1 cellular context compared by ENCODE assay signal in the genomic region with DNA sequence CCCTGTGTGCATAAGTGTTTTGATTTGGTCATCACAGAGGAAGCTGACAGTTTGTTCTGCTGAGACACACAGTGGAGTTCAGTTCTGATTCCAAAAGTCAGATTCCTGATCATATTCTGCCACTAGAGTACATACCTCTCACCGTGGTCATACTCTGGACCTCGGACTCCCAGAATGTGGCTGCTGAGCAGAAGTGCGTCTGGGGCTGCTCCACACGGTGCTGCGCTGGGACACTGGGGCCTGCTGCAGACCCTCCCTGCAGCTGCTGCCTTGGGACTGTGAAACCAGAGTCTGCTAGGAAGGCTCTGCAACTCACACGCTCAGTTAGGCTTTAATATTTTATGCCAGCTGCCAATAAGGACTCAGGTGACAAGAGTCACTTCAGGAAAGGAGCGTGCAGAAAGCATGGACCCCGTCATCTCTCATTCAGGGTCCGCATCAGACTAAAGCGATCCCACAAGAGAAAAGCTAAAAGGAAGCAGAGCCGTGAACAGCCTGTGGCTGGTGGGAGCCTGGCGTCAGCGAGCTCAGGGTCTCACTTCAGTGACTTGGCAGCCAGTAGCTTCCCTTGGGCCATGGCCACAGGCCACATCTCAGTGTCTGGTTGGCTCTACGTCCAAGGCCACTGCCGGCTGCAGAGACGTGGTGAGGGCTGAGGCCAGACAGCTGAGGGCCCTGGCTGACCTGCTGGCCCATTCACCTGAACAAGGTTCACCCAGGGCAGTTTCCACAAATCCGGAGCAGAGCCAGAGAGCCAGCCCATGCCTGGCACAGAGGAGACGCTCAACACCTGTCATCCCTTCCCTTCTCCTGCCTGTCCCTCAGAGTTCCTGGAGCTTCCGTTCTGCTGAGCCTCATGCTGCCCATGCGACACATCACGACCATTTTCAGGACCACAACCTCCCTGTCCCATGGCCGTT.
TF ChIP-seq lines count a peak whose summit lies in the region.

No MANE protein-coding gene starts in this region.

TF ChIP-seq in HepG2, 621 proteins besides CTCF, POLR2A, EP300 and RAD21 (continued from another document and continues in another):
- TF ChIP-seq, protein P1, sequence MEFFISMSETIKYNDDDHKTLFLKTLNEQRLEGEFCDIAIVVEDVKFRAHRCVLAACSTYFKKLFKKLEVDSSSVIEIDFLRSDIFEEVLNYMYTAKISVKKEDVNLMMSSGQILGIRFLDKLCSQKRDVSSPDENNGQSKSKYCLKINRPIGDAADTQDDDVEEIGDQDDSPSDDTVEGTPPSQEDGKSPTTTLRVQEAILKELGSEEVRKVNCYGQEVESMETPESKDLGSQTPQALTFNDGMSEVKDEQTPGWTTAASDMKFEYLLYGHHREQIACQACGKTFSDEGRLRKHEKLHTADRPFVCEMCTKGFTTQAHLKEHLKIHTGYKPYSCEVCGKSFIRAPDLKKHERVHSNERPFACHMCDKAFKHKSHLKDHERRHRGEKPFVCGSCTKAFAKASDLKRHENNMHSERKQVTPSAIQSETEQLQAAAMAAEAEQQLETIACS (CRISPR knock-in tag; IDR thresholded peaks at IDR 0.05) = peak; percentile 59
- TF ChIP-seq ZNF713 (CRISPR knock-in tag; IDR thresholded peaks at IDR 0.05) = peak; percentile 90; the same call in 1 of the 2 replicates
- TF ChIP-seq ZFP37 (CRISPR knock-in tag; IDR thresholded peaks at IDR 0.05; ENCODE audit: borderline replicate concordance) = peak; percentile 87; the same call in 1 of the 2 replicates
- no peak for TF ChIP-seq E2F5 (CRISPR knock-in tag; conservative IDR thresholded peaks at IDR 0.05)
- no peak for TF ChIP-seq GABPA (IDR thresholded peaks at IDR 0.05; ENCODE audit: low read depth, low read length)
- TF ChIP-seq GABPA (CRISPR knock-in tag; IDR thresholded peaks at IDR 0.05; ENCODE audit: low read depth) = 0 out of 2 replicates have a peak, but pooled peaks have one; percentile 23
- TF ChIP-seq, protein P2, sequence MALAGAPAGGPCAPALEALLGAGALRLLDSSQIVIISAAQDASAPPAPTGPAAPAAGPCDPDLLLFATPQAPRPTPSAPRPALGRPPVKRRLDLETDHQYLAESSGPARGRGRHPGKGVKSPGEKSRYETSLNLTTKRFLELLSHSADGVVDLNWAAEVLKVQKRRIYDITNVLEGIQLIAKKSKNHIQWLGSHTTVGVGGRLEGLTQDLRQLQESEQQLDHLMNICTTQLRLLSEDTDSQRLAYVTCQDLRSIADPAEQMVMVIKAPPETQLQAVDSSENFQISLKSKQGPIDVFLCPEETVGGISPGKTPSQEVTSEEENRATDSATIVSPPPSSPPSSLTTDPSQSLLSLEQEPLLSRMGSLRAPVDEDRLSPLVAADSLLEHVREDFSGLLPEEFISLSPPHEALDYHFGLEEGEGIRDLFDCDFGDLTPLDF (CRISPR knock-in tag; IDR thresholded peaks at IDR 0.05) = no peak
- no peak for TF ChIP-seq CERS6 (CRISPR knock-in tag; IDR thresholded peaks at IDR 0.05)
- TF ChIP-seq, protein P3, sequence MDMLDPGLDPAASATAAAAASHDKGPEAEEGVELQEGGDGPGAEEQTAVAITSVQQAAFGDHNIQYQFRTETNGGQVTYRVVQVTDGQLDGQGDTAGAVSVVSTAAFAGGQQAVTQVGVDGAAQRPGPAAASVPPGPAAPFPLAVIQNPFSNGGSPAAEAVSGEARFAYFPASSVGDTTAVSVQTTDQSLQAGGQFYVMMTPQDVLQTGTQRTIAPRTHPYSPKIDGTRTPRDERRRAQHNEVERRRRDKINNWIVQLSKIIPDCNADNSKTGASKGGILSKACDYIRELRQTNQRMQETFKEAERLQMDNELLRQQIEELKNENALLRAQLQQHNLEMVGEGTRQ (IDR thresholded peaks at IDR 0.05; ENCODE audit: low read depth, low read length) = no peak
- TF ChIP-seq, protein P3 (CRISPR knock-in tag; IDR thresholded peaks at IDR 0.05; ENCODE audit: borderline replicate concordance) = 0 out of 2 replicates have a peak, but pooled peaks have one; percentile 45
- no peak for TF ChIP-seq ZNF256 (CRISPR knock-in tag; conservative IDR thresholded peaks at IDR 0.05)
- no peak for TF ChIP-seq AHR (CRISPR knock-in tag; IDR thresholded peaks at IDR 0.05)
- peak; percentile 79 for TF ChIP-seq FOSL2 (CRISPR knock-in tag; IDR thresholded peaks at IDR 0.05)
- TF ChIP-seq YEATS2 (CRISPR knock-in tag; IDR thresholded peaks at IDR 0.05; ENCODE audit: borderline replicate concordance) = no peak
- TF ChIP-seq ZBTB44 (CRISPR knock-in tag; IDR thresholded peaks at IDR 0.05) = no peak
- TF ChIP-seq JDP2 (CRISPR knock-in tag; IDR thresholded peaks at IDR 0.05; ENCODE audit: borderline replicate concordance) = no peak
- TF ChIP-seq POLR2AphosphoS5 (IDR thresholded peaks at IDR 0.05; ENCODE audit: low read depth, low read length) = no peak
- TF ChIP-seq, protein P4, sequence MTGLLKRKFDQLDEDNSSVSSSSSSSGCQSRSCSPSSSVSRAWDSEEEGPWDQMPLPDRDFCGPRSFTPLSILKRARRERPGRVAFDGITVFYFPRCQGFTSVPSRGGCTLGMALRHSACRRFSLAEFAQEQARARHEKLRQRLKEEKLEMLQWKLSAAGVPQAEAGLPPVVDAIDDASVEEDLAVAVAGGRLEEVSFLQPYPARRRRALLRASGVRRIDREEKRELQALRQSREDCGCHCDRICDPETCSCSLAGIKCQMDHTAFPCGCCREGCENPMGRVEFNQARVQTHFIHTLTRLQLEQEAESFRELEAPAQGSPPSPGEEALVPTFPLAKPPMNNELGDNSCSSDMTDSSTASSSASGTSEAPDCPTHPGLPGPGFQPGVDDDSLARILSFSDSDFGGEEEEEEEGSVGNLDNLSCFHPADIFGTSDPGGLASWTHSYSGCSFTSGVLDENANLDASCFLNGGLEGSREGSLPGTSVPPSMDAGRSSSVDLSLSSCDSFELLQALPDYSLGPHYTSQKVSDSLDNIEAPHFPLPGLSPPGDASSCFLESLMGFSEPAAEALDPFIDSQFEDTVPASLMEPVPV (CRISPR knock-in tag; IDR thresholded peaks at IDR 0.05) = peak; percentile 94
- no peak for TF ChIP-seq PBX3 (CRISPR knock-in tag; IDR thresholded peaks at IDR 0.05; ENCODE audit: borderline replicate concordance)
- peak; percentile 86; the same call in 1 of the 2 replicates for TF ChIP-seq GZF1 (CRISPR knock-in tag; IDR thresholded peaks at IDR 0.05)
- peak; percentile 81 for TF ChIP-seq ZNF709 (CRISPR knock-in tag; IDR thresholded peaks at IDR 0.05)
- no peak for TF ChIP-seq TGIF2 (CRISPR knock-in tag; IDR thresholded peaks at IDR 0.05)
- TF ChIP-seq UBTF (CRISPR knock-in tag; IDR thresholded peaks at IDR 0.05) = peak; percentile 99
- TF ChIP-seq ATF7-NPFF (CRISPR knock-in tag; IDR thresholded peaks at IDR 0.05; ENCODE audit: low read depth) = peak; percentile 73; the same call in 1 of the 2 replicates
- TF ChIP-seq, protein P5, sequence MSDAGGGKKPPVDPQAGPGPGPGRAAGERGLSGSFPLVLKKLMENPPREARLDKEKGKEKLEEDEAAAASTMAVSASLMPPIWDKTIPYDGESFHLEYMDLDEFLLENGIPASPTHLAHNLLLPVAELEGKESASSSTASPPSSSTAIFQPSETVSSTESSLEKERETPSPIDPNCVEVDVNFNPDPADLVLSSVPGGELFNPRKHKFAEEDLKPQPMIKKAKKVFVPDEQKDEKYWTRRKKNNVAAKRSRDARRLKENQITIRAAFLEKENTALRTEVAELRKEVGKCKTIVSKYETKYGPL (CRISPR knock-in tag; IDR thresholded peaks at IDR 0.05) = no peak
- no peak; the same call in 1 of the 2 replicates for TF ChIP-seq ZKSCAN1 (IDR thresholded peaks at IDR 0.05; ENCODE audit: low read length)
- TF ChIP-seq FOXM1 (CRISPR knock-in tag; IDR thresholded peaks at IDR 0.05) = no peak
- peak; percentile 89; the same call in 1 of the 2 replicates for TF ChIP-seq HES4 (CRISPR knock-in tag; IDR thresholded peaks at IDR 0.05; ENCODE audit: borderline replicate concordance)
- peak; percentile 58 for TF ChIP-seq RCOR2 (CRISPR knock-in tag; IDR thresholded peaks at IDR 0.05)
- TF ChIP-seq SMARCE1 (IDR thresholded peaks at IDR 0.05; ENCODE audit: borderline replicate concordance) = no peak
- peak; percentile 71 for TF ChIP-seq PPARG (CRISPR knock-in tag; conservative IDR thresholded peaks at IDR 0.05)
- TF ChIP-seq RFXANK (CRISPR knock-in tag; IDR thresholded peaks at IDR 0.05) = no peak
- no peak for TF ChIP-seq ZNF589 (CRISPR knock-in tag; conservative IDR thresholded peaks at IDR 0.05)
- TF ChIP-seq, protein P6, sequence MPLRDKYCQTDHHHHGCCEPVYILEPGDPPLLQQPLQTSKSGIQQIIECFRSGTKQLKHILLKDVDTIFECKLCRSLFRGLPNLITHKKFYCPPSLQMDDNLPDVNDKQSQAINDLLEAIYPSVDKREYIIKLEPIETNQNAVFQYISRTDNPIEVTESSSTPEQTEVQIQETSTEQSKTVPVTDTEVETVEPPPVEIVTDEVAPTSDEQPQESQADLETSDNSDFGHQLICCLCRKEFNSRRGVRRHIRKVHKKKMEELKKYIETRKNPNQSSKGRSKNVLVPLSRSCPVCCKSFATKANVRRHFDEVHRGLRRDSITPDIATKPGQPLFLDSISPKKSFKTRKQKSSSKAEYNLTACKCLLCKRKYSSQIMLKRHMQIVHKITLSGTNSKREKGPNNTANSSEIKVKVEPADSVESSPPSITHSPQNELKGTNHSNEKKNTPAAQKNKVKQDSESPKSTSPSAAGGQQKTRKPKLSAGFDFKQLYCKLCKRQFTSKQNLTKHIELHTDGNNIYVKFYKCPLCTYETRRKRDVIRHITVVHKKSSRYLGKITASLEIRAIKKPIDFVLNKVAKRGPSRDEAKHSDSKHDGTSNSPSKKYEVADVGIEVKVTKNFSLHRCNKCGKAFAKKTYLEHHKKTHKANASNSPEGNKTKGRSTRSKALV (CRISPR knock-in tag; IDR thresholded peaks at IDR 0.05) = no peak
- no peak for TF ChIP-seq MBNL3 (CRISPR knock-in tag; conservative IDR thresholded peaks at IDR 0.05)
- TF ChIP-seq ZNF576 (CRISPR knock-in tag; IDR thresholded peaks at IDR 0.05) = no peak
- TF ChIP-seq ZNF782 (CRISPR knock-in tag; IDR thresholded peaks at IDR 0.05; ENCODE audit: borderline replicate concordance) = no peak; the same call in 1 of the 2 replicates
- TF ChIP-seq CREB1 (IDR thresholded peaks at IDR 0.05) = peak; percentile 73
- TF ChIP-seq CREB1 (CRISPR knock-in tag; IDR thresholded peaks at IDR 0.05) = no peak; the same call in 1 of the 2 replicates
